1 cellular context compared by ENCODE assay signal in the genomic region with DNA sequence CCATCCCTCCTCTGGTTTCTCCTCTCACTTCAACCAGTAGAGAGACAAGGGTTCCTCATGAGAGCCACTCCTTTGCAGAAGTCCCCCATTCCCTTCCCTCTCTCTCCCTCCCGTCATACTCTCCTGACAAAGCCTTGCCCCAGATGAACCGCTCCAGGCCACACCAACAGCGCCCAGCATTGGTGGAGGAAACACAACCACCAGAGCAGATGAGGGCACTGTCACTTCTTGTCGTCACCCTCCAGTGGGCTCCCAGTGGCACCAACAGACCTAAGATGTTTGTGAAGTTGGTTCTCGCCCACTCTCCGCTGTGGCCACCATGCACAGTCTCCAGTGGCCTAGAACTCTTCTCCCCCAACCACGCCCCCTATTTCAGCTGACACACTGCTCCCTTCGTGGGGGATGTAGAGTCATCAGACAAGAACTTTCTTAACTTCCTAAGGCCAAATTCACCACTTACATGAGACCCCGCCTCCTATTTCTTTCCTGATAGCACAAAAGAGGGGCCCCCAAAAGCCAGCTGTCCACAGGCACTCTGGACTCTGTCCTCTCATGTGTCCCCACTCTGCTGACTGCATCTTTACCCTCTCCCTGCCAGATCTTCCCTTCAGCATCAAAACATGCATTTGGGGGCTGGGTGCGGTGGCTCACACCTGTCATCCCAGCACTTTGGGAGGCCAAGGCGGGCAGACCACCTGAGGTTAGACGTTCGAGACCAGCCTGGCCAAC.
TF ChIP-seq lines count a peak whose summit lies in the region.

No MANE protein-coding gene starts in this region.

TF ChIP-seq in IMR-90, 13 proteins besides CTCF, POLR2A, EP300 and RAD21 (continued from another document):
- TF ChIP-seq, protein P1, sequence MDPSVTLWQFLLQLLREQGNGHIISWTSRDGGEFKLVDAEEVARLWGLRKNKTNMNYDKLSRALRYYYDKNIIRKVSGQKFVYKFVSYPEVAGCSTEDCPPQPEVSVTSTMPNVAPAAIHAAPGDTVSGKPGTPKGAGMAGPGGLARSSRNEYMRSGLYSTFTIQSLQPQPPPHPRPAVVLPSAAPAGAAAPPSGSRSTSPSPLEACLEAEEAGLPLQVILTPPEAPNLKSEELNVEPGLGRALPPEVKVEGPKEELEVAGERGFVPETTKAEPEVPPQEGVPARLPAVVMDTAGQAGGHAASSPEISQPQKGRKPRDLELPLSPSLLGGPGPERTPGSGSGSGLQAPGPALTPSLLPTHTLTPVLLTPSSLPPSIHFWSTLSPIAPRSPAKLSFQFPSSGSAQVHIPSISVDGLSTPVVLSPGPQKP (IDR thresholded peaks at IDR 0.05; ENCODE audit: borderline replicate concordance, low read depth, low read length), result no peak
- TF ChIP-seq MAFK (IDR thresholded peaks at IDR 0.05; ENCODE audit: low read depth, low read length) (no peak), RCOR1 (IDR thresholded peaks at IDR 0.05; ENCODE audit: insufficient replicate concordance, low read length) (no peak), RFX5 (IDR thresholded peaks at IDR 0.05; ENCODE audit: low read depth, low read length) (no peak), CHD1 (IDR thresholded peaks at IDR 0.05; ENCODE audit: low read depth, low read length) (no peak), NFE2L2 (IDR thresholded peaks at IDR 0.05; ENCODE audit: low read depth, low read length) (no peak), MXI1 (IDR thresholded peaks at IDR 0.05; ENCODE audit: borderline replicate concordance, low read depth, low read length) (no peak), CEBPB (IDR thresholded peaks at IDR 0.05; ENCODE audit: low read depth, low read length) (no peak), SMC3 (IDR thresholded peaks at IDR 0.05; ENCODE audit: low read depth, low read length) (no peak), MAZ (IDR thresholded peaks at IDR 0.05; ENCODE audit: borderline replicate concordance, low read depth, low read length) (no peak)
- TF ChIP-seq, protein P2, sequence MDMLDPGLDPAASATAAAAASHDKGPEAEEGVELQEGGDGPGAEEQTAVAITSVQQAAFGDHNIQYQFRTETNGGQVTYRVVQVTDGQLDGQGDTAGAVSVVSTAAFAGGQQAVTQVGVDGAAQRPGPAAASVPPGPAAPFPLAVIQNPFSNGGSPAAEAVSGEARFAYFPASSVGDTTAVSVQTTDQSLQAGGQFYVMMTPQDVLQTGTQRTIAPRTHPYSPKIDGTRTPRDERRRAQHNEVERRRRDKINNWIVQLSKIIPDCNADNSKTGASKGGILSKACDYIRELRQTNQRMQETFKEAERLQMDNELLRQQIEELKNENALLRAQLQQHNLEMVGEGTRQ (IDR thresholded peaks at IDR 0.05; ENCODE audit: low read depth, low read length), result no peak
